ENCODE assay signal across 7 cellular contexts in the genomic region with DNA sequence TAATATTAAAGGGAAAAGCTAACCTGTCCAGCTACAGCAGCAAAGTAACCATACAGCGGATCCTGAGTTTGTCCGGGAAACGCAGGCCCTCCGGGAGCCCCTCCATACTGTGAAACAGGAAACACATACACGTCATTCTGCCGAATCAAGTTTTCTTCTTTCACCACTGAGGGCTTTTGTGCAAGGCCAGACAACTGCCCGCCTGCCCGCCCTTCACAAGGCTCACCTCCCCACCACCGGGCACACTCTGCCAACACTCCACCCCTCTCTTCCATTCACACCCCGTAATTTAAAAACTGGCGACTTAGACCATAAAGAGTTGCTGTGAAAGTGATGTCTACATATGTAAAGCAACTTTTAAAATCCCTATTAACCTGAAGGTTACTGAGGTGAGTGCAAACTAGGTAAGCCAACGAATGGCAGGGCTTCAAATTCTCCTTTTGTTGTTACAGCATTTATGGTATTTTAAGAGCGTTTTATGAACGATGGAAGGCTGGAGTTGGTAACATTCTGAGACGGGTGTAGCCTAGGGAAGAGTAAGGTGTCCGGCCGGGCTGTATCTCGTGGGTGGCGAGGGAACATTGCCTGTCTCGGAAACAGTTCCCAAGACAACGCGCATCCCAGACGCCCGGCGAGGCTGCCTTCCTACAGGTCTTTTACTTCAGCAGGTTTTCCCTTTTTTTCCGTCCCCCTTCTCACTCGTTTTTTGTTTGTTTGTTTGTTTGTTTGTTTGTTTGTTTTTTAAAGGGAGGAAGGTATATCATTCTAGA. TPM values are rescaled to one million over a fixed set of nuclear protein-coding genes. Genes with fewer than 3 reads are reported as not detected.
A peak's percentile ranks its signal among the peaks of the same experiment; 100 is the strongest.
DNase-seq lines count a peak whose midpoint lies in the region; ATAC-seq, FAIRE-seq and TF ChIP-seq lines count a peak whose summit lies in the region.

No MANE protein-coding gene starts in this region.

- H2BK20ac ChIP-seq in H9 (ENCODE audit: low read depth, low read length, poor library complexity, severe bottlenecking) = no peak overlapping the region

- H4K8ac ChIP-seq in H9 (replicated peaks; ENCODE audit: insufficient read length, low read depth, low read length) = no peak overlapping the region

- H3K27ac ChIP-seq in H9 (ENCODE audit: insufficient read length, low read depth, low read length) (no peak overlapping the region), small intestine (ENCODE audit: low read depth in 1 of 2, low read length in 1 of 2) (peak overlapping the region; percentile 22 to 76)

- H3K79me2 ChIP-seq in H9 (ENCODE audit: insufficient read depth, low read length) (peaks cover 2% of the 10 kb centered on the region; the same call in 1 of the 2 replicates), Loucy (ENCODE audit: insufficient read depth, low read length) (peaks cover 56% of the 10 kb centered on the region)

- no peak overlapping the region for H2AK5ac ChIP-seq in H9 (ENCODE audit: insufficient read length, low read length)

- no peaks in the 10 kb centered on the region; the same call in 1 of the 2 replicates for H3K27me3 Mint-ChIP-seq in H9 (ENCODE audit: low read depth)
- no peaks in the 10 kb centered on the region for H3K27me3 Mint-ChIP-seq in T-helper 17 cell
- H3K27me3 Mint-ChIP-seq in immature natural killer cell (ENCODE audit: low read depth in 3 of 3) = peaks cover 0 to 2% (median 0%) of the 10 kb centered on the region in 3 donors

- no peak overlapping the region for H3K4ac ChIP-seq in H9 (ENCODE audit: low read depth, low read length)

- H3K56ac ChIP-seq in H9 (ENCODE audit: insufficient read length, low read depth, low read length) = no peak overlapping the region

- H3K9me3 Mint-ChIP-seq in H9 (no peaks in the 10 kb centered on the region; a peak in 1 of 5 replicates), immature natural killer cell (no peaks in the 10 kb centered on the region)

- TF ChIP-seq CTCF in GM13976 (IDR thresholded peaks at IDR 0.05; ENCODE audit: borderline replicate concordance, control extremely low read depth, extremely low read depth, insufficient read depth, missing control alignments) (no peak), H9 (conservative IDR thresholded peaks at IDR 0.05) (no peak), Loucy (conservative IDR thresholded peaks at IDR 0.05; ENCODE audit: low read length) (no peak), cardiac fibroblast (IDR thresholded peaks at IDR 0.05; ENCODE audit: low read depth, low read length) (no peak)

- no peak overlapping the region for H2BK5ac ChIP-seq in H9 (ENCODE audit: insufficient read length, low read length)

- H3K4me3 ChIP-seq in Loucy (ENCODE audit: low read length, poor library complexity, severe bottlenecking) = peak overlapping the region; percentile 86
- H3K4me3 ChIP-seq in cardiac fibroblast (replicated peaks in 1 of 2; ENCODE audit: low read depth in 2 of 2, low read length in 2 of 2) = peak overlapping the region; percentile 91 to 93
- peak overlapping the region; percentile 82 to 95 for H3K4me3 ChIP-seq in small intestine (ENCODE audit: low read depth in 1 of 2, low read length in 2 of 2)

- H3K36me3 ChIP-seq in Loucy (ENCODE audit: insufficient read depth, low read length) (peaks cover 8% of the 10 kb centered on the region; the same call in 1 of the 2 replicates), small intestine (ENCODE audit: control insufficient read depth in 2 of 2, insufficient read depth in 2 of 2, low read length in 2 of 2) (peaks cover 0 to 11% of the 10 kb centered on the region in 2 donors)

- no peak overlapping the region for H3K14ac ChIP-seq in H9 (ENCODE audit: insufficient read depth, low read length)

- WGBS in H9 (ENCODE audit: extremely low coverage, insufficient read length, low lambda C conversion rate) = no CpG with 5 or more reads among the region's 27 CpGs
- 0 to 1% (median 1%) methylated on average over 27 of the region's 27 CpGs for WGBS in small intestine, 3 donors

- peaks cover 6 to 20% (median 16%) of the 10 kb centered on the region in 3 experiments; a peak in 6 of 7 replicates for H3K36me3 Mint-ChIP-seq in H9 (ENCODE audit: insufficient read depth in 1 of 3, low read depth in 3 of 3)
- peaks cover 5% of the 10 kb centered on the region for H3K36me3 Mint-ChIP-seq in T-helper 17 cell (ENCODE audit: low read depth)
- peaks cover 3 to 16% (median 7%) of the 10 kb centered on the region in 3 donors for H3K36me3 Mint-ChIP-seq in immature natural killer cell

- in situ Hi-C loops in GM13976 (cut with MboI; ENCODE audit: low sequenced_read_pairs, unreplicated experiment) = no loop called here

- no peak overlapping the region for H2BK12ac ChIP-seq in H9 (ENCODE audit: insufficient read length, low read depth, low read length)

- no peak overlapping the region for H2AFZ ChIP-seq in H9 (ENCODE audit: low read length)
- peak overlapping the region; percentile 98 for H2AFZ ChIP-seq in Loucy (ENCODE audit: low read length)

- H2BK120ac ChIP-seq in H9 (ENCODE audit: low read depth, low read length, poor library complexity, severe bottlenecking) = no peak overlapping the region

- H3K9me3 ChIP-seq in H9 (ENCODE audit: control insufficient read depth, low read depth, low read length) (no peaks in the 10 kb centered on the region), Loucy (ENCODE audit: insufficient read depth, low read depth, low read length) (no peaks in the 10 kb centered on the region), T-helper 17 cell (ENCODE audit: control insufficient read depth, low read length, poor library complexity, severe bottlenecking) (no peaks in the 10 kb centered on the region), small intestine (ENCODE audit: control insufficient read depth, low read depth) (no peaks in the 10 kb centered on the region)

- no peak for FAIRE-seq in small intestine (lab: Jason Lieb, UNC)

- H3K4me2 ChIP-seq in H9 (ENCODE audit: insufficient read depth, insufficient read length, low read length) (peak overlapping the region; percentile 97), Loucy (ENCODE audit: low read depth, low read length, poor library complexity, severe bottlenecking) (peak overlapping the region; percentile 93)

- H3K4me1 Mint-ChIP-seq in H9 (peaks cover 42 to 50% of the 10 kb centered on the region in 2 experiments), T-helper 17 cell (peaks cover 28% of the 10 kb centered on the region), immature natural killer cell (peaks cover 45 to 58% of the 10 kb centered on the region in 2 donors)

- no peaks in the 10 kb centered on the region for H3K9me2 ChIP-seq in Loucy (replicated peaks; ENCODE audit: low read depth, low read length)

- H3K18ac ChIP-seq in H9 (ENCODE audit: insufficient read length, low read depth, low read length) = peak overlapping the region; percentile 25

- peaks cover 5% of the 10 kb centered on the region; the same call in 1 of the 2 replicates for H3F3A ChIP-seq in Loucy (ENCODE audit: low read depth)

- H3K4me3 Mint-ChIP-seq in H9 = peak overlapping the region; percentile 84 to 96
- H3K4me3 Mint-ChIP-seq in T-helper 17 cell = peak overlapping the region; percentile 98
- H3K4me3 Mint-ChIP-seq in immature natural killer cell = peak overlapping the region; percentile 96 to 99 (median 98)

- peaks cover 6% of the 10 kb centered on the region for H3K4me1 ChIP-seq in H9 (ENCODE audit: insufficient read depth, low read length)
- H3K4me1 ChIP-seq in Loucy (ENCODE audit: insufficient read depth, low read length, poor library complexity, severe bottlenecking) = peaks cover 46% of the 10 kb centered on the region
- peaks cover 2 to 7% of the 10 kb centered on the region in 2 donors for H3K4me1 ChIP-seq in small intestine (ENCODE audit: control insufficient read depth in 2 of 2, insufficient read depth in 1 of 2, low read depth in 1 of 2, low read length in 1 of 2)

- DNase-seq in GM13976 (ENCODE audit: low spot score) (peak; percentile 47), H9 (peak; percentile 32), T-helper 17 cell (peak in 1 of 3 donors; percentile 17), cardiac fibroblast (ENCODE audit: low read depth in 2 of 2) (peak; percentile 66 to 80), immature natural killer cell (peak; percentile 65 to 66 (median 65)), small intestine (peak; percentile 58)

- peak overlapping the region in 2 of 3 experiments; percentile 74 to 88; a peak in 4 of 7 replicates for H3K27ac Mint-ChIP-seq in H9
- peak overlapping the region; percentile 98 for H3K27ac Mint-ChIP-seq in T-helper 17 cell
- H3K27ac Mint-ChIP-seq in immature natural killer cell = peak overlapping the region; percentile 88 to 97 (median 94)

- no peak overlapping the region for H3K23ac ChIP-seq in H9 (ENCODE audit: insufficient read length, low read depth, low read length)

- peaks cover 15% of the 10 kb centered on the region for H3K23me2 ChIP-seq in H9 (ENCODE audit: insufficient read length, low read depth, low read length, poor library complexity, severe bottlenecking)

- H3T11ph ChIP-seq in H9 (ENCODE audit: low read length) = no peak overlapping the region

- H4K20me1 ChIP-seq in H9 (ENCODE audit: control insufficient read depth, insufficient read depth, insufficient read length) = no peaks in the 10 kb centered on the region
- H4K20me1 ChIP-seq in Loucy (ENCODE audit: insufficient read depth, low read length, poor library complexity, severe bottlenecking) = peaks cover 27% of the 10 kb centered on the region

- H3K79me1 ChIP-seq in H9 (ENCODE audit: insufficient read depth, low read depth, low read length, poor library complexity, severe bottlenecking) = no peaks in the 10 kb centered on the region

- no peaks in the 10 kb centered on the region for H3K27me3 ChIP-seq in H9 (ENCODE audit: insufficient read depth, low read length)
- no peaks in the 10 kb centered on the region for H3K27me3 ChIP-seq in Loucy (ENCODE audit: insufficient read depth, low read length, poor library complexity, severe bottlenecking)
- H3K27me3 ChIP-seq in small intestine (ENCODE audit: control insufficient read depth in 2 of 2, insufficient read depth in 2 of 2, low read length in 2 of 2) = no peaks in the 10 kb centered on the region

- peak overlapping the region; percentile 51 for H3K9ac ChIP-seq in H9 (ENCODE audit: extremely low read depth, insufficient read length, low read length)
- H3K9ac ChIP-seq in Loucy (ENCODE audit: low read depth, low read length, poor library complexity, severe bottlenecking) = peak overlapping the region; percentile 85

- no peak for ATAC-seq in T-helper 17 cell

- H2BK15ac ChIP-seq in H9 (ENCODE audit: low read depth, low read length) = no peak overlapping the region

- H4K5ac ChIP-seq in H9 (ENCODE audit: insufficient read length, low read depth, low read length) = no peak overlapping the region

- no peak overlapping the region for H4K91ac ChIP-seq in H9 (ENCODE audit: insufficient read length, low read depth, low read length)

RNA-seq across cellular contexts. Expression of gene SRI, which starts 0.8 kb away (rescaled TPM):
- total RNA-seq in H9 (2021) (136 and 137 TPM in 2 replicates), T-helper 17 cell (10 to 100 TPM; 58.1 to 65.8 TPM)
- polyA plus RNA-seq in immature natural killer cell (100 to 1,000 TPM; 234 to 331 (median 297) TPM), small intestine (100 to 1,000 TPM; 202 to 509 (median 443) TPM)
